1 cellular context compared by ENCODE assay signal in genomic region chr6:113848280-113848679, GRCh38.
TF ChIP-seq lines count a peak whose summit lies in the region.

No MANE protein-coding gene starts in this region.

TF ChIP-seq in GM12878, 131 proteins besides CTCF, POLR2A, EP300 and RAD21 (continued from another document):
- TF ChIP-seq ZBTB40 (IDR thresholded peaks at IDR 0.05; ENCODE audit: borderline replicate concordance) = no peak
- no peak for TF ChIP-seq SIN3A (IDR thresholded peaks at IDR 0.05; ENCODE audit: low read depth, low read length)
- no peak for TF ChIP-seq HSF1 (IDR thresholded peaks at IDR 0.05; ENCODE audit: low read depth, low read length)
- no peak for TF ChIP-seq RUNX3 (IDR thresholded peaks at IDR 0.05; ENCODE audit: low read length)
- no peak for TF ChIP-seq ZNF592 (IDR thresholded peaks at IDR 0.05)
- TF ChIP-seq STAT1 (conservative IDR thresholded peaks at IDR 0.05) = no peak
- no peak for TF ChIP-seq SMARCA5 (IDR thresholded peaks at IDR 0.05)
- TF ChIP-seq JUND (IDR thresholded peaks at IDR 0.05; ENCODE audit: low read depth, low read length) = no peak
- no peak for TF ChIP-seq SMAD1 (IDR thresholded peaks at IDR 0.05; ENCODE audit: low read depth, partially characterized antibody)
- TF ChIP-seq BMI1 (IDR thresholded peaks at IDR 0.05; ENCODE audit: borderline replicate concordance) = no peak
- TF ChIP-seq DPF2 (IDR thresholded peaks at IDR 0.05) = no peak
- no peak for TF ChIP-seq ZNF207 (IDR thresholded peaks at IDR 0.05; ENCODE audit: borderline replicate concordance)
